1 cellular context compared by ENCODE assay signal in genomic region chr18:6239716-6240115, GRCh38.
TF ChIP-seq lines count a peak whose summit lies in the region.

No MANE protein-coding gene starts in this region.

TF ChIP-seq in HEK293, 187 proteins besides CTCF, POLR2A, EP300 and RAD21 (continued from another document):
- TF ChIP-seq ZBTB11 (tag by site-specific recombination; conservative IDR thresholded peaks at IDR 0.05; ENCODE audit: low read depth) (no peak), SCRT1 (tag by site-specific recombination; IDR thresholded peaks at IDR 0.05; ENCODE audit: borderline replicate concordance) (0 out of 2 replicates have a peak, but pooled peaks have one; percentile 30), ZNF792 (tag by site-specific recombination; IDR thresholded peaks at IDR 0.05) (no peak), ZEB2 (tag by site-specific recombination; IDR thresholded peaks at IDR 0.05) (no peak)
